Comparison of ENCODE assay signal across 21 cellular contexts in the genomic region with DNA sequence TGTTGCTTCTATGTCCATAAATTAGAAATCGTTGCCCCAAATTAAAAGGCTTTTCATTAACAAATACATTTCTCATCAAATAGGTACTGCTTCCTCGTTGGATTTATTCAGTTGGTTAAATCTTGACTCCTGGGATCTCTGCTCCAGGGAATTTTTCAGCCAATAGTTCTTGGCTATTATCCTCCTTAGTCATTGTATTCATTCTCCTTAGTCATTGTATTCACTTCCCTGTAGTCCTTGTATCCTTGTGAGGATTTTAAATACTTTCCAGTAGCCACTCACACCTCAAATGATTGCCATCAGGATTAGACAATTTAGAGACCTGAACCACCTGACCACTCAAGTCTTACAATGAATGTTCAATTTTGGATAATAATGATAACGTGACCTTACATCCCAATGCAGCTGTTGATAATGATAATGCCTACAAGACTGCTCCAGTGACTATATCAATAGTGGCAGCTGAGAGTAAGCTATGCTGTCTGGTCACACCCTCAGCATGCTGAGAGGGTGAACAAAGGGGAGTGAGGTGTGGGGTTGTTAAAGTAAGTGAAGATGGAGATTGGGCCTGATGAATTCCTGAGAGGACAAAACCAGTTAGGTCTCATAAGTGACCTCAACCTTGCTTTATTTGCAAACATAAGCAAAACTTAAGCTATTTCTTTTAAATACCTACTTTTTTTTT.
DNase-seq lines count a peak whose midpoint lies in the region; ATAC-seq, FAIRE-seq and TF ChIP-seq lines count a peak whose summit lies in the region.
"Had no signal": no experiment of that assay in that cellular context is flagged by ENCODE, and none has a peak within 500 bp of the region (broad histone marks: within the 10 kb centered on the region; RNA-seq: fewer than 3 reads in every experiment).

No MANE protein-coding gene starts in this region.

- DNase-seq in A549 (ENCODE audit: low read depth in 1 of 2, low spot score in 1 of 2) (peak; percentile 38 to 48), NCI-H146 (lab: John Stamatoyannopoulos, UW) (peak; percentile 66), K562 (ENCODE audit: extremely low read depth in 1 of 4, low spot score in 3 of 4) (no peak), erythroblast (lab: John Stamatoyannopoulos, UW) (peak; percentile 21 to 73), sciatic nerve (ENCODE audit: low spot score) (no peak), frontal cortex (ENCODE audit: low spot score in 2 of 2) (no peak), SW480 (ENCODE audit: low spot score) (no peak), head of caudate nucleus (no peak)
- DNase-seq: AML-193, COR-L47, DMS153, H7, Karpas-422, MG63, NCI-H1092 treated with DMSO at 0.1 percent for 48 hours, NCI-H1694 treated with DMSO at 0.1 percent for 48 hours, NCI-H2107, NCI-H226, NCI-H526 treated with DMSO at 0.1 percent for 48 hours had no signal

- in situ Hi-C loops in K562 (cut with MboI) = no loop called here

- intact Hi-C loops in K562 (cut with micrococcal nuclease) (no loop called here), sciatic nerve (cut with DNase I) (no loop called here), head of caudate nucleus (cut with DNase I) (no loop called here)

- no peak overlapping the region for H2AFZ ChIP-seq in K562 (ENCODE audit: low read depth, low read length)

- no peak for TF ChIP-seq CTCF in A549 (IDR thresholded peaks at IDR 0.05)
- TF ChIP-seq CTCF in K562 (IDR thresholded peaks at IDR 0.05 in 2 of 3, conservative IDR thresholded peaks at IDR 0.05 in 1 of 3; ENCODE audit: insufficient read depth in 2 of 3, low read depth in 1 of 3, low read length in 3 of 3) = no peak

- no TSS peak for BruUV-seq in K562 (replicated peaks; lab: Mats Ljungman, UMichigan)

- peak overlapping the region; percentile 34 to 59; a peak in 2 of 6 replicates for H3K27ac ChIP-seq in A549
- no peak overlapping the region for H3K27ac ChIP-seq in K562 (ENCODE audit: extremely low read depth, low read depth, low read length)

- no peak overlapping the region for H3K4me3 ChIP-seq in A549
- no peak overlapping the region for H3K4me3 ChIP-seq in K562
- H3K4me3 ChIP-seq: MG63 had no signal

- ATAC-seq in A549 = peak in 1 of 2 experiments; percentile 72; a peak in 4 of 6 replicates
- no peak for ATAC-seq in K562
- no peak for ATAC-seq in sciatic nerve
- ATAC-seq: Panc1, Right ventricle myocardium inferior had no signal

- H4K20me1 ChIP-seq in K562 (replicated peaks; ENCODE audit: control insufficient read depth, insufficient read depth, low read length) = no peaks in the 10 kb centered on the region

- peak overlapping the region; percentile 1; the same call in 2 of the 3 replicates for H3K4me2 ChIP-seq in A549
- H3K4me2 ChIP-seq in K562 (ENCODE audit: insufficient read depth, low read length) = no peak overlapping the region

- FAIRE-seq in A549 (lab: Jason Lieb, UNC) (no peak), K562 (lab: Jason Lieb, UNC) (no peak), frontal cortex (lab: Jason Lieb, UNC) (no peak)

- TF ChIP-seq POLR2A in A549 (IDR thresholded peaks at IDR 0.05; ENCODE audit: low read length) = no peak
- TF ChIP-seq POLR2A in K562 (conservative IDR thresholded peaks at IDR 0.05) = no peak
- no peak for TF ChIP-seq POLR2A in erythroblast (IDR thresholded peaks at IDR 0.05; ENCODE audit: low read length)

- peaks cover 20% of the 10 kb centered on the region; the same call in 2 of the 3 replicates for H3K4me1 ChIP-seq in A549
- no peaks in the 10 kb centered on the region for H3K4me1 ChIP-seq in K562 (replicated peaks in 1 of 2; ENCODE audit: control insufficient read depth in 2 of 2, insufficient read depth in 2 of 2, low read length in 2 of 2)

- TF ChIP-seq RAD21 in A549 (conservative IDR thresholded peaks at IDR 0.05 in 1 of 2, IDR thresholded peaks at IDR 0.05 in 1 of 2) (no peak), K562 (CRISPR knock-in tag; conservative IDR thresholded peaks at IDR 0.05 in 1 of 2, IDR thresholded peaks at IDR 0.05 in 1 of 2) (no peak)

- CTCF ChIA-PET in A549 (lab: Yijun Ruan, JAX) = interaction anchor here (0.9 to 1.7 kb wide), 2 partner anchors 11 to 68 kb away, joined by 3 read pairs; no protein-coding TSS in a partner anchor
- CTCF ChIA-PET in K562 (lab: Yijun Ruan, JAX; ENCODE audit: low intra/inter-chr PET ratio) = no interaction called here

- POLR2A ChIA-PET in A549 (lab: Yijun Ruan, JAX) = no interaction called here
- POLR2A ChIA-PET in K562 (lab: Yijun Ruan, JAX) = interaction anchor here (0.6 kb wide), 1 partner anchor 48 kb away, joined by 3 read pairs; no protein-coding TSS in a partner anchor

- peaks cover 13% of the 10 kb centered on the region; the same call in 1 of the 3 replicates for H3K9me3 ChIP-seq in A549
- H3K9me3 ChIP-seq in K562 (replicated peaks; ENCODE audit: control insufficient read depth, insufficient read depth, low read depth, low read length) = no peaks in the 10 kb centered on the region
- H3K9me3 ChIP-seq: MG63 had no signal

- TF ChIP-seq EP300 in A549 (IDR thresholded peaks at IDR 0.05) = no peak
- no peak for TF ChIP-seq EP300 in K562 (IDR thresholded peaks at IDR 0.05; ENCODE audit: low read length)

- H3K9ac ChIP-seq in K562 (ENCODE audit: insufficient read depth in 1 of 2, low read depth in 2 of 2, low read length in 2 of 2) = no peak overlapping the region

- H3K9me1 ChIP-seq in K562 (ENCODE audit: control insufficient read depth, insufficient read depth, low read length) = no peaks in the 10 kb centered on the region

- H3K27me3 ChIP-seq in K562 (ENCODE audit: control insufficient read depth in 2 of 2, insufficient read depth in 2 of 2, low read length in 2 of 2) = no peaks in the 10 kb centered on the region; a peak in 1 of 5 replicates
- H3K27me3 ChIP-seq: MG63 had no signal

- H3K79me2 ChIP-seq in K562 (ENCODE audit: control insufficient read depth, insufficient read depth, low read length) = no peaks in the 10 kb centered on the region

- H3K36me3 ChIP-seq in K562 (ENCODE audit: control insufficient read depth, insufficient read depth, low read length) = no peaks in the 10 kb centered on the region
- H3K36me3 ChIP-seq: MG63 had no signal

- 56% methylated on average over 3 of the region's 3 CpGs for WGBS in A549 (ENCODE audit: missing lambda C conversion rate)
- WGBS in K562 (ENCODE audit: insufficient coverage, low coverage, missing lambda C conversion rate) = 0% methylated on average over 3 of the region's 3 CpGs

TF ChIP-seq in A549, 52 proteins besides CTCF, POLR2A, EP300 and RAD21:
- no peak for TF ChIP-seq FOSL2 (IDR thresholded peaks at IDR 0.05)
- TF ChIP-seq FOSL2 (CRISPR knock-in tag; IDR thresholded peaks at IDR 0.05) = no peak
- peak; percentile 48 for TF ChIP-seq MAFK (IDR thresholded peaks at IDR 0.05; ENCODE audit: partially characterized antibody)

TF ChIP-seq in K562, 482 proteins besides CTCF, POLR2A, EP300 and RAD21:
- TF ChIP-seq CBX8 (IDR thresholded peaks at IDR 0.05; ENCODE audit: borderline replicate concordance, extremely low read depth, low read depth, low read length, poor library complexity, severe bottlenecking) = no peak
- TF ChIP-seq CBFA2T3 (IDR thresholded peaks at IDR 0.05) = 0 out of 2 replicates have a peak, but pooled peaks have one; percentile 14
- TF ChIP-seq ZNF668 (CRISPR knock-in tag; IDR thresholded peaks at IDR 0.05) = no peak
- TF ChIP-seq, protein P1, sequence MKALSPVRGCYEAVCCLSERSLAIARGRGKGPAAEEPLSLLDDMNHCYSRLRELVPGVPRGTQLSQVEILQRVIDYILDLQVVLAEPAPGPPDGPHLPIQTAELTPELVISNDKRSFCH (CRISPR knock-in tag; IDR thresholded peaks at IDR 0.05) = no peak
- TF ChIP-seq, protein P1 (tag; IDR thresholded peaks at IDR 0.05) = no peak

Comparison
In these comparisons a context has a peak if more than half of its experiments do, and no peak if none do; other contexts are left out.
1. DNase-seq: peak in A549 (2 of 2), NCI-H146 (single experiment) and erythroblast (2 of 2); none in K562 (0 of 4), sciatic nerve (single experiment), frontal cortex (0 of 2), SW480 (single experiment) and head of caudate nucleus (0 of 42).